ENCODE assay signal across 1 cellular context in genomic region chr7:155352076-155352752, GRCh38.
TF ChIP-seq lines count a peak whose summit lies in the region.

No MANE protein-coding gene starts in this region.

TF ChIP-seq in HepG2, 621 proteins besides CTCF, POLR2A, EP300 and RAD21 (continued from another document):
- no peak for TF ChIP-seq ZBTB39 (CRISPR knock-in tag; IDR thresholded peaks at IDR 0.05)
- no peak for TF ChIP-seq HNRNPUL1 (IDR thresholded peaks at IDR 0.05; ENCODE audit: low read depth, low read length)
- TF ChIP-seq PBX2 (CRISPR knock-in tag; IDR thresholded peaks at IDR 0.05): no peak
- TF ChIP-seq ZNF639 (CRISPR knock-in tag; conservative IDR thresholded peaks at IDR 0.05): no peak
- TF ChIP-seq JUN (CRISPR knock-in tag; IDR thresholded peaks at IDR 0.05): no peak
- no peak for TF ChIP-seq ZNF570 (CRISPR knock-in tag; IDR thresholded peaks at IDR 0.05; ENCODE audit: borderline replicate concordance)
TF ChIP-seq in HepG2: peak in this region for 0.
